18 cellular contexts compared by ENCODE assay signal in the genomic region with DNA sequence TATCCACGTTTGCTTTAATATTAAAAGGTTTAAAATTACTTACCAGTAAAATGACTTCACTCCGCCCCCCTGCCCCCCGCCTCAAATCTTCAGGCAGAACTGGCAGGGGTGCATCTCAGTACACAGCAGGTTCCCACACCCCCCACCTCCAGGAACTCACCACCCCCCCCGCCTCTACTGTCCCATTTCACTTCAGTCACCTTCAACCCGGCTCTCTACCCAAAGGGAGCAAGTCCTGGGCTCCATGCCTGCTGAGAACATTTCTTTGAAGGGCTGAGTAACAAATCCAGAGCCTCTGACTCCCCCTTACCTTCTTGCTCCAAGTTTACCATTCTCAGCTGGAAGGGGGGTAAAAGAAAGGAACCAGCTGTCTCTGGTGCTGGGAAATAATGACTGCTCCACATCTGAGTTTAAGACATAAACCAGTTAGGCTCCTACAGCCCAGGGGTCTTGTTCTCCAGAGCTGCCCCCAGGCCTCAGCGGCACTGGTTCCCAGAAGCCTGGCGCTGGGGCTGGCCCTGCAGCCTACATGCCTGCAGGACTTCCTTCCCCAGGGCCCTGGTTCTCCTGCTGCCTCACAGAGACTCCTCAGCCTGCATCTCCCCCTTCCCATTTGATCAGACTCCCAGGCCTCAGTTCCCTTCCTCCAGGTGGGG.
"Had no signal": no experiment of that assay in that cellular context is flagged by ENCODE, and none has a peak within 500 bp of the region (broad histone marks: within the 10 kb centered on the region; RNA-seq: fewer than 3 reads in every experiment).

No MANE protein-coding gene starts in this region.

- ATAC-seq: activated naive CD4-positive, alpha-beta T cell treated with anti-CD3 and anti-CD28 coated beads, Interleukin-2, amount 50 U/mL, for 72 hours; body of pancreas; lower lobe of right lung; stimulated activated naive CD8-positive, alpha-beta T cell treated with anti-CD3 and anti-CD28 coated beads, Interleukin-15, Interleukin-2, amounts not matched to agents 100 U/mL and 50 U/mL, for 24 hours; T-cell had no signal

- H3K27me3 Mint-ChIP-seq: activated B cell treated with CpG ODN at 0.5 μM for 24 hours; activated CD4-positive, alpha-beta T cell treated with anti-CD3 and anti-CD28 coated beads, Interleukin-2, amount 10 ng/mL, durations not matched to agents 24 days and 14 days; progenitor cell of endocrine pancreas; T-cell had no signal

- H3K4me3 ChIP-seq: body of pancreas, dorsolateral prefrontal cortex, lower lobe of right lung, right atrium auricular region, skin epidermis, tibial nerve had no signal

- H3K9me3 Mint-ChIP-seq: activated B cell treated with CpG ODN at 0.5 μM for 24 hours; activated CD4-positive, alpha-beta T cell treated with anti-CD3 and anti-CD28 coated beads, Interleukin-2, amount 10 ng/mL, durations not matched to agents 24 days and 14 days; activated naive CD4-positive, alpha-beta T cell treated with anti-CD3 and anti-CD28 coated beads, Interleukin-2, amount 50 U/mL, for 72 hours; nephron progenitor cell; T-cell had no signal

- H3K4me3 Mint-ChIP-seq: activated B cell treated with CpG ODN at 0.5 μM for 24 hours; activated CD4-positive, alpha-beta T cell treated with anti-CD3 and anti-CD28 coated beads, Interleukin-2, amount 10 ng/mL, durations not matched to agents 24 days and 14 days; nephron progenitor cell; T-cell had no signal

- H3K27ac ChIP-seq: body of pancreas, epithelial cell of prostate, lower lobe of right lung, right atrium auricular region, skin epidermis, tibial nerve had no signal

- H3K27me3 ChIP-seq: body of pancreas, dorsolateral prefrontal cortex, right atrium auricular region, tibial nerve had no signal

- H3K27ac Mint-ChIP-seq: activated B cell treated with CpG ODN at 0.5 μM for 24 hours, nephron progenitor cell, progenitor cell of endocrine pancreas had no signal

- DNase-seq: activated B cell treated with CpG ODN at 0.5 μM for 24 hours; activated CD4-positive, alpha-beta T cell treated with anti-CD3 and anti-CD28 coated beads, Interleukin-2, amount 10 ng/mL, durations not matched to agents 24 days and 14 days; activated gamma-delta T cell; body of pancreas; dorsolateral prefrontal cortex; foreskin melanocyte; head of caudate nucleus; lower lobe of right lung; nephron progenitor cell; stimulated activated naive CD8-positive, alpha-beta T cell treated with anti-CD3 and anti-CD28 coated beads, Interleukin-15, Interleukin-2, amounts not matched to agents 100 U/mL and 50 U/mL, for 24 hours; T-cell; T-helper 9 cell had no signal

- H3K9me3 ChIP-seq: body of pancreas, lower lobe of right lung, right atrium auricular region, tibial nerve had no signal
